ENCODE assay signal across 1 cellular context in genomic region chr11:12094872-12095800, GRCh38.
TF ChIP-seq lines count a peak whose summit lies in the region.

No MANE protein-coding gene starts in this region.

TF ChIP-seq in GM23338, 12 proteins besides CTCF, POLR2A, EP300 and RAD21 (continued from another document):
- TF ChIP-seq ZNF462 (CRISPR knock-in tag; IDR thresholded peaks at IDR 0.05) (no peak), ZNF331 (CRISPR knock-in tag; IDR thresholded peaks at IDR 0.05; ENCODE audit: low read depth) (no peak), ZNF114 (CRISPR knock-in tag; IDR thresholded peaks at IDR 0.05) (no peak)
